ENCODE assay signal across 8 cellular contexts in genomic region chr9:42470577-42470976, GRCh38.
A peak's percentile ranks its signal among the peaks of the same experiment; 100 is the strongest.
DNase-seq lines count a peak whose midpoint lies in the region; ATAC-seq and TF ChIP-seq lines count a peak whose summit lies in the region.
"Not testable (repeated sequence)": the region's sequence is repeated elsewhere in the genome, so short reads cannot be mapped to it uniquely, and the experiment has no call there.

No MANE protein-coding gene starts in this region.

- not testable (repeated sequence) for H3K9me3 ChIP-seq in RWPE2 (ENCODE audit: severe bottlenecking); mammary epithelial cell (replicated peaks; ENCODE audit: insufficient read depth, low read length)

- not testable (repeated sequence) for H3K4me1 ChIP-seq in RWPE2 (ENCODE audit: insufficient read depth, poor library complexity, severe bottlenecking); mammary epithelial cell (ENCODE audit: insufficient read depth, low read length)

- not testable (repeated sequence) for H3K4me3 ChIP-seq in GM12875 (ENCODE audit: low read depth, low read length); RWPE2 (ENCODE audit: severe bottlenecking); mammary epithelial cell (replicated peaks in 1 of 3; ENCODE audit: insufficient read depth in 1 of 3, low read depth in 2 of 3, low read length in 3 of 3)

- peak overlapping the region; percentile 49 for H2AFZ ChIP-seq in mammary epithelial cell (ENCODE audit: low read depth, low read length)

- BruUV-seq in mammary epithelial cell (replicated peaks; lab: Mats Ljungman, UMichigan) = not testable (repeated sequence)

- not testable (repeated sequence) for H3K27me3 ChIP-seq in RWPE2 (ENCODE audit: insufficient read depth, poor library complexity, severe bottlenecking); mammary epithelial cell (ENCODE audit: insufficient read depth, low read length)

- H3K4me2 ChIP-seq in mammary epithelial cell (ENCODE audit: insufficient read depth, low read depth, low read length) = not testable (repeated sequence)

- H4K20me1 ChIP-seq in mammary epithelial cell (ENCODE audit: insufficient read depth, low read length) = not testable (repeated sequence)

- H3K27ac ChIP-seq in RWPE2 (ENCODE audit: poor library complexity, severe bottlenecking); mammary epithelial cell (ENCODE audit: insufficient read depth, low read depth, low read length): not testable (repeated sequence)

- not testable (repeated sequence) for ATAC-seq in RWPE2 (ENCODE audit: low read depth)

- intact Hi-C loops in mammary epithelial cell (cut with micrococcal nuclease) = not testable (repeated sequence)

- not testable (repeated sequence) for H3K9ac ChIP-seq in mammary epithelial cell (ENCODE audit: insufficient read depth, low read length)

- 5% methylated on average over 3 of the region's 3 CpGs for WGBS in mammary epithelial cell (ENCODE audit: low coverage, missing lambda C conversion rate)

- TF ChIP-seq CTCF in GM12875 (IDR thresholded peaks at IDR 0.05; ENCODE audit: borderline replicate concordance, insufficient read depth, low read depth, low read length) (peak; percentile 16; the same call in 1 of the 2 replicates), LNCAP (IDR thresholded peaks at IDR 0.05) (peak; percentile 51), RWPE2 (IDR thresholded peaks at IDR 0.05; ENCODE audit: poor library complexity, severe bottlenecking) (peak; percentile 23), mammary epithelial cell (conservative IDR thresholded peaks at IDR 0.05 in 1 of 2, IDR thresholded peaks at IDR 0.05 in 1 of 2; ENCODE audit: extremely low read depth in 1 of 2, insufficient read depth in 1 of 2, low read depth in 1 of 2, low read length in 2 of 2) (peak; percentile 71 to 74)

- CTCF ChIA-PET in mammary epithelial cell (lab: Charles Lee; ENCODE audit: low non-redundant PET) = not testable (repeated sequence)

- peak; percentile 28 for DNase-seq in CD1c-positive myeloid dendritic cell (ENCODE audit: extremely low spot score)
- DNase-seq in RWPE2 (ENCODE audit: low spot score) = not testable (repeated sequence)
- peak; percentile 4 for DNase-seq in mammary epithelial cell
- peak; percentile 6 for DNase-seq in fibroblast of the conjunctiva (ENCODE audit: low read depth)
- peak; percentile 0 for DNase-seq in kidney glomerular epithelial cell (lab: John Stamatoyannopoulos, UW)
- peak; percentile 15 for DNase-seq in smooth muscle cell of the brain vasculature (ENCODE audit: low read depth, low spot score)

- in situ Hi-C loops in mammary epithelial cell (cut with MboI; ENCODE audit: low sequenced_read_pairs in 2 of 2) = not testable (repeated sequence)

- not testable (repeated sequence) for H3K36me3 ChIP-seq in RWPE2 (ENCODE audit: low read depth); mammary epithelial cell (ENCODE audit: insufficient read depth, low read length)

- dilution Hi-C loops in mammary epithelial cell (cut with HindIII; ENCODE audit: low sequenced_read_pairs) = not testable (repeated sequence)

- not testable (repeated sequence) for H3K79me2 ChIP-seq in mammary epithelial cell (ENCODE audit: insufficient read depth, low read length)

Comparison
In these comparisons a context has a peak if more than half of its experiments do, and no peak if none do; other contexts are left out.
1. CTCF ChIP-seq: peak in every context shown above with its lines; median percentile 72 in mammary epithelial cell; 51 in LNCAP; 23 in RWPE2; 16 in GM12875.